In genomic region chrX:21800344-21800770, GRCh38 we compare ENCODE assay signal across 18 cellular contexts. TPM values are rescaled to one million over a fixed set of nuclear protein-coding genes. Genes with fewer than 3 reads are reported as not detected.
A peak's percentile ranks its signal among the peaks of the same experiment; 100 is the strongest.
DNase-seq lines count a peak whose midpoint lies in the region; ATAC-seq and TF ChIP-seq lines count a peak whose summit lies in the region.
"Had no signal": no experiment of that assay in that cellular context is flagged by ENCODE, and none has a peak within 500 bp of the region (broad histone marks: within the 10 kb centered on the region; RNA-seq: fewer than 3 reads in every experiment).

No MANE protein-coding gene starts in this region.

- H3K4me3 ChIP-seq in tibial artery: no peak overlapping the region
- H3K4me3 ChIP-seq in ascending aorta: no peak overlapping the region
- H3K4me3 ChIP-seq: coronary artery had no signal

- ATAC-seq in Right ventricle myocardium superior (ENCODE audit: poor library complexity): peak; percentile 52
- ATAC-seq in GM18511 (IDR thresholded peaks at IDR 0.05; ENCODE audit: unreplicated experiment): no peak

- H3K9me3 ChIP-seq in tibial artery: no peaks in the 10 kb centered on the region
- no peaks in the 10 kb centered on the region for H3K9me3 ChIP-seq in ascending aorta

- peak overlapping the region; percentile 41 for H3K27ac ChIP-seq in tibial artery
- H3K27ac ChIP-seq in ascending aorta: no peak overlapping the region
- H3K27ac ChIP-seq: coronary artery had no signal

- peaks cover 0 to 40% (median 12%) of the 10 kb centered on the region in 4 donors for H3K4me1 ChIP-seq in tibial artery
- peaks cover 0 to 6% of the 10 kb centered on the region in 2 donors for H3K4me1 ChIP-seq in ascending aorta

- no peaks in the 10 kb centered on the region for H3K27me3 ChIP-seq in tibial artery
- H3K27me3 ChIP-seq in ascending aorta: no peaks in the 10 kb centered on the region

- no peak for DNase-seq in Right ventricle myocardium superior
- no peak for DNase-seq in cardiac septum (ENCODE audit: low spot score)
- DNase-seq in NCI-H82 (lab: John Stamatoyannopoulos, UW): peak; percentile 52
- peak; percentile 18 for DNase-seq in glomerular visceral epithelial cell (ENCODE audit: extremely low spot score)
- no peak for DNase-seq in tibial artery
- no peak for DNase-seq in ascending aorta (ENCODE audit: low spot score in 2 of 2)
- DNase-seq in DMS153 treated with DMSO at 0.1 percent for 48 hours (lab: John Stamatoyannopoulos, UW; ENCODE audit: unreplicated experiment): no peak
- DNase-seq: activated CD4-positive, alpha-beta T cell treated with anti-CD3 and anti-CD28 coated beads, Interleukin-2, amount 10 ng/mL, durations not matched to agents 24 days and 14 days; activated effector memory CD4-positive, alpha-beta T cell treated with Interleukin-2 at 50 U/mL for 16 hours; GF-D8; NCI-H1048; NCI-H748 treated with DMSO at 0.1 percent for 48 hours; stimulated activated CD4-positive, alpha-beta T cell treated with anti-CD3 and anti-CD28 coated beads, Interleukin-4, amount 100 ng/mL, for 4 hours had no signal

- intact Hi-C loops in Right ventricle myocardium superior (cut with DNase I) (no loop called here), cardiac septum (cut with DNase I) (no loop called here), tibial artery (cut with DNase I; ENCODE audit: low total_unique reads) (no loop called here), ascending aorta (cut with DNase I) (no loop called here)

- H3K36me3 ChIP-seq in tibial artery (no peaks in the 10 kb centered on the region), ascending aorta (no peaks in the 10 kb centered on the region)

- TF ChIP-seq CTCF in tibial artery (IDR thresholded peaks at IDR 0.05): no peak
- no peak for TF ChIP-seq CTCF in ascending aorta (IDR thresholded peaks at IDR 0.05)

RNA-seq across cellular contexts. Expression of gene MBTPS2, which starts 39.1 kb away (rescaled TPM):
- total RNA-seq in Right ventricle myocardium superior (8.6 TPM), cardiac septum (11.2 TPM), ascending aorta (6.2 TPM)

RNA-seq across cellular contexts. Expression of gene SMPX, which starts 42.4 kb away (rescaled TPM):
- total RNA-seq in Right ventricle myocardium superior (569 TPM), cardiac septum (732 TPM), ascending aorta (not detected)
- total RNA-seq: activated CD4-positive, alpha-beta T cell treated with anti-CD3 and anti-CD28 coated beads, Interleukin-2, amount 10 ng/mL, durations not matched to agents 24 days and 14 days; glomerular endothelial cell; osteocyte; subcutaneous adipose tissue had no signal

RNA-seq across cellular contexts. Expression of gene YY2, which starts 55.4 kb away (rescaled TPM):
- total RNA-seq in Right ventricle myocardium superior (0.35 TPM), cardiac septum (0.97 TPM), ascending aorta (not detected)

Comparison
In these comparisons a context has a peak if more than half of its experiments do, and no peak if none do; other contexts are left out.
1. DNase-seq: peak in NCI-H82 (single experiment) and glomerular visceral epithelial cell (single experiment); none in Right ventricle myocardium superior (single experiment), cardiac septum (single experiment), tibial artery (0 of 2), ascending aorta (0 of 2) and DMS153 treated with DMSO at 0.1 percent for 48 hours (single experiment).
2. H3K27ac ChIP-seq: peak in tibial artery (2 of 2); none in ascending aorta (0 of 2).
3. RNA of gene SMPX, which starts 42.4 kb away (total RNA-seq): 732 TPM in cardiac septum (single experiment) and 569 TPM in Right ventricle myocardium superior (single experiment); not detected in ascending aorta (single experiment); every median in the first group is over 100 times any median in the second.